9 cellular contexts compared by ENCODE assay signal in the genomic region with DNA sequence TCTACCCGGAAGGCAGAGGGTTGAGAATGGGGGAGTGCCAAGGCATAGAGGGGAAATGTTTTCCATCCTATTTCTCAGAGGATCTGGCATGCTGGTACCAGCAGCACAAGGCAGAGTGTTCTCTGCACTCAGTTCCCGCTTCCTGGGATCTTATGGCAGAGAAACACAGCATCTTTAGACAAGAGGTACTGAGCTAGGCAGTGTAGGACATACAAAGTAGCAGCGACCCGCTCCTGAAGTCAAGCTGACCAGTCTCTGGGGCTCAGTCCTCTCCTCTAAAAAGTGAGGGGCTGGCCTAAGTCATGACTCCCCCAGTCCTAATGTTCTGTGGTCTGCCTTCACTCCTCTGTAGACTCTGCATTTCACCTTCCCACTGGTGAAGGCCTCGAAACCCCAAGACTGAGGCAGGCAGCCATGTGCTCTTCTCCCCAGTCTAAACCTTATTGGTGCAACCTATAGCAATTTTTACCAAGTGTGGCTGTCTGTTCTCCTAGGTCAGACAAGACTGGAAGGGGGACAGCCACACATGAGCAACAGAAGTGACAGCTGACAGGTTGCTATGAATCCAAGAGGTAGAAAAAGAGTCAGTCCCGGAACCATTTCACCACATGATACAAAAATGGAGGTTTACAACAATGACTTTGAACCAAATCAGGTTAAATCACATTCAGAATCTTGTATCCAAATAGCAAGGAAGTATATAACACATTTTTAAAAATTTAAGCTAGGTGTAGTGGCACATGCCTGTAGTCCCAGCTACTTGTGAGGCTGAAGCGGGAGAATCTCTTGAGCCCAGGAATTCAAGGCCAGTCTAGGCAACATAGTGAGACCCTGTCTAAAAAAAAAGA. TPM values are rescaled to one million over a fixed set of nuclear protein-coding genes. Genes with fewer than 3 reads are reported as not detected.
A peak's percentile ranks its signal among the peaks of the same experiment; 100 is the strongest.
DNase-seq lines count a peak whose midpoint lies in the region; ATAC-seq lines count a peak whose summit lies in the region.
"Had no signal": no experiment of that assay in that cellular context is flagged by ENCODE, and none has a peak within 500 bp of the region (broad histone marks: within the 10 kb centered on the region; RNA-seq: fewer than 3 reads in every experiment).

No MANE protein-coding gene starts in this region.

- DNase-seq in stimulated activated CD4-positive, alpha-beta T cell treated with anti-CD3 and anti-CD28 coated beads, Interleukin-4, amount 100 ng/mL, for 24 hours, result peak; percentile 37
- no peak for DNase-seq in stimulated activated CD4-positive, alpha-beta T cell treated with anti-CD3 and anti-CD28 coated beads, Interleukin-4, amount 100 ng/mL, for 4 hours
- no peak for DNase-seq in activated naive CD4-positive, alpha-beta T cell treated with anti-CD3 and anti-CD28 coated beads, Interleukin-2, amount 50 U/mL, for 72 hours (ENCODE audit: low spot score in 2 of 2)
- DNase-seq in NK-92 (lab: John Stamatoyannopoulos, UW; ENCODE audit: unreplicated experiment) (no peak), NCI-H82 treated with DMSO at 0.1 percent for 48 hours (lab: John Stamatoyannopoulos, UW; ENCODE audit: unreplicated experiment) (no peak), NCI-H69 (lab: John Stamatoyannopoulos, UW) (no peak), RPMI8226 (no peak)
- DNase-seq: NCI-H226 had no signal

- H3K36me3 ChIP-seq in mesodermal cell (ENCODE audit: control insufficient read depth, insufficient read depth, low read length), result peaks cover 14% of the 10 kb centered on the region

- H3K4me1 ChIP-seq in mesodermal cell (ENCODE audit: control insufficient read depth, insufficient read depth, low read length, poor library complexity, severe bottlenecking), result peaks cover 60% of the 10 kb centered on the region

- H3K27ac ChIP-seq in mesodermal cell (ENCODE audit: low read depth, low read length, severe bottlenecking), result peak overlapping the region; percentile 85

- no peaks in the 10 kb centered on the region for H3K9me3 Mint-ChIP-seq in activated naive CD4-positive, alpha-beta T cell treated with anti-CD3 and anti-CD28 coated beads, Interleukin-2, amount 50 U/mL, for 72 hours

- 86 to 100% methylated on average over 5 to 6 of the region's 7 CpGs for WGBS in mesodermal cell (ENCODE audit: insufficient coverage in 2 of 2), 2 experiments

- no peak overlapping the region for H3K4me3 ChIP-seq in mesodermal cell (ENCODE audit: extremely low read depth, insufficient read depth, low read length, poor library complexity, severe bottlenecking)

- ATAC-seq in activated naive CD4-positive, alpha-beta T cell treated with anti-CD3 and anti-CD28 coated beads, Interleukin-2, amount 50 U/mL, for 72 hours, result no peak

- H3K36me3 Mint-ChIP-seq in activated naive CD4-positive, alpha-beta T cell treated with anti-CD3 and anti-CD28 coated beads, Interleukin-2, amount 50 U/mL, for 72 hours, result peaks cover 74 to 80% of the 10 kb centered on the region in 2 donors

- H3K27ac Mint-ChIP-seq in activated naive CD4-positive, alpha-beta T cell treated with anti-CD3 and anti-CD28 coated beads, Interleukin-2, amount 50 U/mL, for 72 hours, result peak overlapping the region; percentile 100

- H3K9me3 ChIP-seq in mesodermal cell (ENCODE audit: control insufficient read depth, low read length), result no peaks in the 10 kb centered on the region

RNA-seq across cellular contexts. Expression of gene TSPOAP1, which starts 11.4 kb away (rescaled TPM):
- total RNA-seq in activated naive CD4-positive, alpha-beta T cell treated with anti-CD3 and anti-CD28 coated beads, Interleukin-2, amount 50 U/mL, for 72 hours, result 100 to 1,000 TPM in 1 of 2 donors, 10 to 100 TPM in 1; 19.2 to 123 TPM
- 13.3 TPM for polyA plus RNA-seq in mesodermal cell (2013, experiment 1 of 2)
- 9.2 TPM for polyA plus RNA-seq in mesodermal cell (2013, experiment 2 of 2)

RNA-seq across cellular contexts. Expression of gene SUPT4H1, which starts 12.0 kb away (rescaled TPM):
- 100 to 1,000 TPM; 105 to 141 TPM for total RNA-seq in activated naive CD4-positive, alpha-beta T cell treated with anti-CD3 and anti-CD28 coated beads, Interleukin-2, amount 50 U/mL, for 72 hours
- polyA plus RNA-seq in mesodermal cell (2013, experiment 1 of 2), result 107 TPM
- polyA plus RNA-seq in mesodermal cell (2013, experiment 2 of 2), result 91.4 TPM

RNA-seq across cellular contexts. Expression of gene MPO, which starts 59.3 kb away (rescaled TPM):
- total RNA-seq in activated naive CD4-positive, alpha-beta T cell treated with anti-CD3 and anti-CD28 coated beads, Interleukin-2, amount 50 U/mL, for 72 hours, result not detected
- polyA plus RNA-seq in mesodermal cell (2013, experiment 1 of 2), result not detected
- not detected for polyA plus RNA-seq in mesodermal cell (2013, experiment 2 of 2)
